In genomic region chr3:152301745-152302181, GRCh38 we compare ENCODE assay signal across 1 cellular context.
TF ChIP-seq lines count a peak whose summit lies in the region.

No MANE protein-coding gene starts in this region.

TF ChIP-seq in WTC11, 78 proteins besides CTCF, POLR2A, EP300 and RAD21 (continued from another document):
- TF ChIP-seq AR (CRISPR knock-in tag; IDR thresholded peaks at IDR 0.05): no peak
- TF ChIP-seq NR2C2 (CRISPR knock-in tag; IDR thresholded peaks at IDR 0.05): no peak
- TF ChIP-seq FOXP4 (CRISPR knock-in tag; IDR thresholded peaks at IDR 0.05): no peak
- TF ChIP-seq ZNF532 (CRISPR knock-in tag; IDR thresholded peaks at IDR 0.05; ENCODE audit: borderline replicate concordance): no peak
